17 cellular contexts compared by ENCODE assay signal in genomic region chr10:126135939-126136595, GRCh38.
DNase-seq lines count a peak whose midpoint lies in the region; ATAC-seq and TF ChIP-seq lines count a peak whose summit lies in the region.
"Had no signal": no experiment of that assay in that cellular context is flagged by ENCODE, and none has a peak within 500 bp of the region (broad histone marks: within the 10 kb centered on the region; RNA-seq: fewer than 3 reads in every experiment).

No MANE protein-coding gene starts in this region.

- H3K4me1 Mint-ChIP-seq in CD4-positive, alpha-beta T cell (ENCODE audit: low read depth): peaks cover 19% of the 10 kb centered on the region
- H3K4me1 Mint-ChIP-seq in nephron: peaks cover 24% of the 10 kb centered on the region

- no peak overlapping the region for H3K27ac ChIP-seq in CD4-positive, alpha-beta T cell (ENCODE audit: low read depth, low read length)
- no peak overlapping the region for H3K27ac ChIP-seq in colonic mucosa
- H3K27ac ChIP-seq: epithelial cell of prostate, tibial nerve had no signal

- H3K36me3 Mint-ChIP-seq in CD4-positive, alpha-beta T cell (ENCODE audit: low read depth): no peaks in the 10 kb centered on the region
- H3K36me3 Mint-ChIP-seq in nephron (ENCODE audit: low read depth): peaks cover 11% of the 10 kb centered on the region

- intact Hi-C loops in CD4-positive, alpha-beta T cell (cut with DNase I, micrococcal nuclease): no loop called here
- intact Hi-C loops in colonic mucosa (cut with DNase I): no loop called here

- H3K27me3 ChIP-seq in CD4-positive, alpha-beta T cell (ENCODE audit: control insufficient read depth, insufficient read depth, low read length): no peaks in the 10 kb centered on the region
- no peaks in the 10 kb centered on the region for H3K27me3 ChIP-seq in colonic mucosa
- H3K27me3 ChIP-seq: BE2C, tibial nerve had no signal

- no peaks in the 10 kb centered on the region for H3K36me3 ChIP-seq in colonic mucosa
- H3K36me3 ChIP-seq: BE2C, tibial nerve had no signal

- POLR2A ChIA-PET in CD4-positive, alpha-beta T cell (lab: Charles Lee): no interaction called here

- no peaks in the 10 kb centered on the region for H3K9me3 ChIP-seq in CD4-positive, alpha-beta T cell (ENCODE audit: control insufficient read depth, low read length)
- H3K9me3 ChIP-seq in colonic mucosa: no peaks in the 10 kb centered on the region
- H3K9me3 ChIP-seq: BE2C had no signal

- no peak for TF ChIP-seq CTCF in CD4-positive, alpha-beta T cell (IDR thresholded peaks at IDR 0.05)
- TF ChIP-seq CTCF in colonic mucosa (IDR thresholded peaks at IDR 0.05) (no peak), nephron (IDR thresholded peaks at IDR 0.05; ENCODE audit: unreplicated experiment in 3 of 3) (no peak)

- H3K4me1 ChIP-seq in colonic mucosa: no peaks in the 10 kb centered on the region
- H3K4me1 ChIP-seq: tibial nerve had no signal

- no peaks in the 10 kb centered on the region for H3K9me3 Mint-ChIP-seq in CD4-positive, alpha-beta T cell
- H3K9me3 Mint-ChIP-seq in nephron: peaks cover 5% of the 10 kb centered on the region
- H3K9me3 Mint-ChIP-seq: activated naive CD4-positive, alpha-beta T cell treated with anti-CD3 and anti-CD28 coated beads for 36 hours had no signal

- H3K4me3 Mint-ChIP-seq in CD4-positive, alpha-beta T cell: peak overlapping the region; percentile 8
- no peak overlapping the region for H3K4me3 Mint-ChIP-seq in nephron
- H3K4me3 Mint-ChIP-seq: activated naive CD4-positive, alpha-beta T cell treated with anti-CD3 and anti-CD28 coated beads for 36 hours had no signal

- no peak for DNase-seq in CD4-positive, alpha-beta T cell
- peak; percentile 98 to 99 for DNase-seq in Kasumi-1 (lab: John Stamatoyannopoulos, UW)
- DNase-seq in colonic mucosa: peak; percentile 4
- DNase-seq in activated CD4-positive, alpha-beta T cell treated with anti-CD3 and anti-CD28 coated beads for 48 hours: no peak
- DNase-seq: activated naive CD4-positive, alpha-beta T cell treated with anti-CD3 and anti-CD28 coated beads for 36 hours; foreskin melanocyte; left ventricle myocardium superior; NCI-H187 treated with DMSO at 0.1 percent for 48 hours; NCI-H446 treated with DMSO at 0.1 percent for 48 hours; stimulated activated naive CD4-positive, alpha-beta T cell treated with Interleukin-2 at 50 U/mL for 16 hours had no signal

- CTCF ChIA-PET in CD4-positive, alpha-beta T cell (lab: Charles Lee): no interaction called here

- H3K27ac Mint-ChIP-seq in CD4-positive, alpha-beta T cell: peak overlapping the region; percentile 40
- H3K27ac Mint-ChIP-seq in nephron: peak overlapping the region; percentile 27 to 70 (median 62)
- H3K27ac Mint-ChIP-seq: activated naive CD4-positive, alpha-beta T cell treated with anti-CD3 and anti-CD28 coated beads for 36 hours had no signal

- no peak overlapping the region for H3K4me3 ChIP-seq in colonic mucosa
- H3K4me3 ChIP-seq: tibial nerve had no signal

- ATAC-seq in CD4-positive, alpha-beta T cell (ENCODE audit: poor library complexity): no peak
- ATAC-seq in GM18870 (IDR thresholded peaks at IDR 0.05; ENCODE audit: unreplicated experiment): no peak
- no peak for ATAC-seq in GM18511 (IDR thresholded peaks at IDR 0.05; ENCODE audit: unreplicated experiment)
- ATAC-seq in HG03432 (IDR thresholded peaks at IDR 0.05; ENCODE audit: unreplicated experiment): no peak
- ATAC-seq: left ventricle myocardium superior had no signal

- no peak overlapping the region for H3K9ac ChIP-seq in colonic mucosa (ENCODE audit: low read depth in 2 of 2, low read length in 2 of 2)

- H3K27me3 Mint-ChIP-seq in CD4-positive, alpha-beta T cell: no peaks in the 10 kb centered on the region
- peaks cover 4% of the 10 kb centered on the region for H3K27me3 Mint-ChIP-seq in nephron (ENCODE audit: low read depth)

Comparison
In these comparisons a context has a peak if more than half of its experiments do, and no peak if none do; other contexts are left out.
1. DNase-seq: peak in Kasumi-1 (2 of 2) and colonic mucosa (single experiment); none in CD4-positive, alpha-beta T cell (0 of 10) and activated CD4-positive, alpha-beta T cell treated with anti-CD3 and anti-CD28 coated beads for 48 hours (single experiment).